Comparison of ENCODE assay signal across 14 cellular contexts in the genomic region with DNA sequence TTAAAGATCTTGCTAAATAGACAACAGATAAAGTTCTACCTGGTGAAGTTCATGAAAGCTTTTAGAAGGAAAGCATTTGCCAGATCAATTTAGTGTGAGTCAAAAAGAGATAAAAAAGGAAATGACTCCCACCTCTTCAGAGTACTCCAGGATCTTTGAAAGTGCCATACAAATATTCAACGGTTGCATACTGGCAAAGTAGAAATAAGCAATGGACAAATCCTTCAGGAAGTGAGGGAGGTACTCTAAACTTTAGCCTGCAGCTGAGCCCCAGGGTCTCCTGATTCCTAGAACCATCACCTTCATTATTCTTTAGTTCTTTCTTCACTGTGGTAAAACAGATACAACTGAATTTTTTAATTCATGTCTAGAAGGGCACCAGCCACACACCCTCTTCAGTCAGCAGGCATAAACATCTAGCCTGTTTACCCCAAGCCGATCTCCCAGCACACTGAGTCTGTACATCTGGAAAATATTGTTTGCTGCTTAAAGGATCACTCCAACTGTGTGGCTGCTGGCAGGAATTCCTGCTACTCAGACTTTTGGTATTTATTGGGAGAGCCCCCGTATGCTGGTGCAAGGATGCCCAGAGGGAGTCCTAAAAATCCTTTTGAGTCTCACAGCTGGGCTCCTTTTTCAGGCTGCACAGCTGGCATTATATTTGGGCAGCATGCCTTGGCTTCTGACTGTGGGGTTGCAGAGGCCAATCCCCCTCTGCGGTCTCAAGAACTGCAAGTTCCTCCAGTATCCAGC.
DNase-seq lines count a peak whose midpoint lies in the region; ATAC-seq, FAIRE-seq and TF ChIP-seq lines count a peak whose summit lies in the region.
"Had no signal": no experiment of that assay in that cellular context is flagged by ENCODE, and none has a peak within 500 bp of the region (broad histone marks: within the 10 kb centered on the region; RNA-seq: fewer than 3 reads in every experiment).

No MANE protein-coding gene starts in this region.

- H3K4me3 ChIP-seq in AG10803 (ENCODE audit: low read length) (no peak overlapping the region), choroid plexus epithelial cell (ENCODE audit: low read depth, low read length) (no peak overlapping the region)
- H3K4me3 ChIP-seq: GM12878, uterus had no signal

- FAIRE-seq in RCC 7860 (lab: Jason Lieb, UNC) = no peak
- FAIRE-seq: GM12878, islet of Langerhans had no signal

- no peak for TF ChIP-seq CTCF in AG10803 (conservative IDR thresholded peaks at IDR 0.05; ENCODE audit: low read length)
- TF ChIP-seq CTCF in choroid plexus epithelial cell (conservative IDR thresholded peaks at IDR 0.05; ENCODE audit: low read depth, low read length) = no peak

- peak; percentile 84 for DNase-seq in AG10803 (ENCODE audit: low read depth)
- peak; percentile 22 for DNase-seq in HS-27A (ENCODE audit: low read depth)
- peak; percentile 64 for DNase-seq in choroid plexus epithelial cell (ENCODE audit: low read depth)
- peak; percentile 82 for DNase-seq in myocyte (ENCODE audit: low read depth)
- DNase-seq in activated T-cell treated with anti-CD3 and anti-CD28 coated beads, Interleukin-2, amount 50 U/mL, for 48 hours = no peak
- no peak for DNase-seq in RCC 7860 (ENCODE audit: low spot score)
- DNase-seq in left lobe of liver (ENCODE audit: low spot score) = no peak
- no peak for DNase-seq in anterior cingulate cortex (lab: John Stamatoyannopoulos, UW)
- DNase-seq: activated CD4-positive, alpha-beta memory T cell treated with anti-CD3 and anti-CD28 coated beads for 36 hours; CD4-positive, CD25-positive, alpha-beta regulatory T cell; effector memory CD4-positive, alpha-beta T cell; uterus had no signal

- no peak for ATAC-seq in left lobe of liver
- ATAC-seq: GM12878 had no signal

Comparison
In these comparisons a context has a peak if more than half of its experiments do, and no peak if none do; other contexts are left out.
1. DNase-seq: peak in AG10803 (single experiment), HS-27A (single experiment), choroid plexus epithelial cell (single experiment) and myocyte (single experiment); none in activated T-cell treated with anti-CD3 and anti-CD28 coated beads, Interleukin-2, amount 50 U/mL, for 48 hours (0 of 2), RCC 7860 (single experiment), left lobe of liver (single experiment) and anterior cingulate cortex (0 of 58).